ENCODE assay signal across 9 cellular contexts in genomic region chr1:145891143-145891542, GRCh38. TPM values are rescaled to one million over a fixed set of nuclear protein-coding genes. Genes with fewer than 3 reads are reported as not detected.
DNase-seq lines count a peak whose midpoint lies in the region; ATAC-seq and TF ChIP-seq lines count a peak whose summit lies in the region.
"Had no signal": no experiment of that assay in that cellular context is flagged by ENCODE, and none has a peak within 500 bp of the region (broad histone marks: within the 10 kb centered on the region; RNA-seq: fewer than 3 reads in every experiment).

No MANE protein-coding gene starts in this region.

- no peaks in the 10 kb centered on the region for H3K27me3 ChIP-seq in adipocyte (replicated peaks; ENCODE audit: control insufficient read depth, insufficient read depth, low read length)
- no peaks in the 10 kb centered on the region for H3K27me3 ChIP-seq in hepatocyte

- H3K9me3 ChIP-seq in adipocyte (ENCODE audit: control insufficient read depth, low read length) (no peaks in the 10 kb centered on the region), hepatocyte (ENCODE audit: low read depth) (no peaks in the 10 kb centered on the region)

- no peaks in the 10 kb centered on the region for H3K79me2 ChIP-seq in hepatocyte

- peaks cover 35% of the 10 kb centered on the region for H3K4me1 ChIP-seq in adipocyte (ENCODE audit: control insufficient read depth, insufficient read depth, low read length)
- peaks cover 18% of the 10 kb centered on the region for H3K4me1 ChIP-seq in hepatocyte (ENCODE audit: insufficient read depth)

- H2AFZ ChIP-seq in hepatocyte: peak overlapping the region; percentile 5

- H3K9me2 ChIP-seq in hepatocyte (replicated peaks; ENCODE audit: insufficient read depth): no peaks in the 10 kb centered on the region

- TF ChIP-seq CTCF in hepatocyte (IDR thresholded peaks at IDR 0.05; ENCODE audit: poor library complexity): no peak

- peak overlapping the region; percentile 94 for H3K27ac ChIP-seq in hepatocyte

- DNase-seq in HPDE6-E6E7 (ENCODE audit: extremely low spot score): peak; percentile 29
- DNase-seq in adipocyte (ENCODE audit: low read depth): peak; percentile 34
- no peak for DNase-seq in hepatocyte (ENCODE audit: low spot score)
- peak; percentile 88 for DNase-seq in smooth muscle cell of the brain vasculature (ENCODE audit: low read depth, low spot score)
- no peak for DNase-seq in activated CD8-positive, alpha-beta memory T cell treated with anti-CD3 and anti-CD28 coated beads for 24 hours
- DNase-seq: cortex of kidney had no signal

- peak overlapping the region; percentile 79 for H3K9ac ChIP-seq in adipocyte (ENCODE audit: low read length)

- peak overlapping the region; percentile 59 for H3K4me3 ChIP-seq in adipocyte (ENCODE audit: low read length)
- no peak overlapping the region for H3K4me3 ChIP-seq in hepatocyte

- H3K36me3 ChIP-seq in adipocyte (ENCODE audit: control insufficient read depth, insufficient read depth, low read length, severe bottlenecking): no peaks in the 10 kb centered on the region
- no peaks in the 10 kb centered on the region for H3K36me3 ChIP-seq in hepatocyte (replicated peaks; ENCODE audit: insufficient read depth, low read depth)

- no peaks in the 10 kb centered on the region for H4K20me1 ChIP-seq in hepatocyte (ENCODE audit: insufficient read depth, poor library complexity, severe bottlenecking)

- ATAC-seq in HG02840 (IDR thresholded peaks at IDR 0.05; ENCODE audit: low FRiP score, unreplicated experiment) (no peak), GM21723 (IDR thresholded peaks at IDR 0.05; ENCODE audit: unreplicated experiment) (no peak), HG03565 (IDR thresholded peaks at IDR 0.05; ENCODE audit: unreplicated experiment) (no peak)

- WGBS in hepatocyte (ENCODE audit: low lambda C conversion rate, missing lambda C conversion rate): 67% methylated on average over 1 of the region's 1 CpG

- peak overlapping the region; percentile 50 for H3K4me2 ChIP-seq in hepatocyte

RNA-seq across cellular contexts. Expression of gene ANKRD35, which starts 5.5 kb away (rescaled TPM):
- 0.43 and 0.76 TPM in 2 replicates for total RNA-seq in hepatocyte
- polyA plus RNA-seq in hepatocyte: 2.2 and 2.4 TPM in 2 replicates

RNA-seq across cellular contexts. Expression of gene ITGA10, which starts 18.7 kb away (rescaled TPM):
- total RNA-seq in hepatocyte: 0.60 and 1.3 TPM in 2 replicates
- polyA plus RNA-seq in hepatocyte: 2.1 and 4.7 TPM in 2 replicates

RNA-seq across cellular contexts. Expression of gene PEX11B, which starts 27.4 kb away (rescaled TPM):
- total RNA-seq in hepatocyte: 28.1 and 32.3 TPM in 2 replicates
- 26.8 and 30.4 TPM in 2 replicates for polyA plus RNA-seq in hepatocyte

RNA-seq across cellular contexts. Expression of gene PIAS3, which starts 32.3 kb away (rescaled TPM):
- 18.0 and 18.1 TPM in 2 replicates for total RNA-seq in hepatocyte
- 51.2 and 60.7 TPM in 2 replicates for polyA plus RNA-seq in hepatocyte

RNA-seq across cellular contexts. Expression of gene RBM8A, which starts 36.1 kb away (rescaled TPM):
- 141 and 154 TPM in 2 replicates for total RNA-seq in hepatocyte
- 185 and 189 TPM in 2 replicates for polyA plus RNA-seq in hepatocyte

Comparison
In these comparisons a context has a peak if more than half of its experiments do, and no peak if none do; other contexts are left out.
1. DNase-seq: peak in HPDE6-E6E7 (single experiment), adipocyte (single experiment) and smooth muscle cell of the brain vasculature (single experiment); none in hepatocyte (single experiment) and activated CD8-positive, alpha-beta memory T cell treated with anti-CD3 and anti-CD28 coated beads for 24 hours (single experiment).